8 cellular contexts compared by ENCODE assay signal in the genomic region with DNA sequence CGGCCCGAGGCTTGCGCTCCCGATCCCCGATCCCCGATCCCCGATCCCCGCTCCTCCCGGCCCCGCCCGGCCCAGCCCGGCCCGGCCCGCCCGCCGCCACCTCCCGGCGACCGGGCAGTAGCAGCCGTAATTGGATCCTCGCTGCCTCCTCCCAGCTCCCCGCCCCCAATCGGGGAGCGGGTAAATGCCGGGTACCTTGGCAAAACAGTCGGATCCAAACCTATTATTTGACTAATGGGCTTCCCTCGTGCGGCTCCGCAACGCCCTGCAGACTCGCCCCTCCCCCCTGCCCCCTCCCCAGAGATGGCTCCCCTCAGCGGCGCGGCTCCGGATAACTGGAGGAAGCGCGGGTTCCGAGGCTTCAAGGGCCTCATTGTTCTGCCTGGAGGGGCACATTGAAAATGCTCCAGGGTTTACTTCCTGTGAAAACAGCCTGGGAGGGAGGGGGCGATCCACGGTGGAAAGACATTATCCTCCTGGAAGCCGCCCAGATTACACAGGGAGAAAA.
DNase-seq lines count a peak whose midpoint lies in the region; ATAC-seq and TF ChIP-seq lines count a peak whose summit lies in the region.

No MANE protein-coding gene starts in this region.

- H3K27me3 ChIP-seq in BE2C (no peaks in the 10 kb centered on the region), esophagus (ENCODE audit: control insufficient read depth in 1 of 2, insufficient read depth in 2 of 2, low read length in 2 of 2) (no peaks in the 10 kb centered on the region), mucosa of stomach (ENCODE audit: control insufficient read depth, insufficient read depth, low read length) (no peaks in the 10 kb centered on the region), stomach (no peaks in the 10 kb centered on the region)

- peak overlapping the region; percentile 51 for H3K9ac ChIP-seq in mucosa of stomach (ENCODE audit: low read length)

- H3K4me1 ChIP-seq in BE2C (peaks cover 23% of the 10 kb centered on the region), esophagus (ENCODE audit: control insufficient read depth in 2 of 2, insufficient read depth in 2 of 2, low read length in 1 of 2) (peaks cover 2 to 27% of the 10 kb centered on the region in 2 donors), mucosa of stomach (ENCODE audit: control insufficient read depth, insufficient read depth, low read length) (peaks cover 30% of the 10 kb centered on the region), stomach (peaks cover 30 to 50% (median 40%) of the 10 kb centered on the region in 4 donors)

- TF ChIP-seq EP300 in stomach (IDR thresholded peaks at IDR 0.05) = no peak

- TF ChIP-seq POLR2A in stomach (IDR thresholded peaks at IDR 0.05) = no peak

- peak; percentile 41 for ATAC-seq in HG03439 (IDR thresholded peaks at IDR 0.05; ENCODE audit: unreplicated experiment)

- intact Hi-C loops in stomach (cut with DNase I; ENCODE audit: low total_unique reads) = no loop called here

- no peak for TF ChIP-seq CTCF in BE2C (IDR thresholded peaks at IDR 0.05; ENCODE audit: low read depth, low read length)
- TF ChIP-seq CTCF in stomach (IDR thresholded peaks at IDR 0.05) = peak in 1 of 7 experiments; percentile 20

- no peaks in the 10 kb centered on the region for H3K36me3 ChIP-seq in BE2C
- H3K36me3 ChIP-seq in esophagus (ENCODE audit: control insufficient read depth in 2 of 2, insufficient read depth in 2 of 2, low read length in 1 of 2) = no peaks in the 10 kb centered on the region
- no peaks in the 10 kb centered on the region for H3K36me3 ChIP-seq in mucosa of stomach (ENCODE audit: control insufficient read depth, insufficient read depth, low read length)
- H3K36me3 ChIP-seq in stomach = no peaks in the 10 kb centered on the region

- WGBS in esophagus, 2 donors = 1% methylated on average over 40 to 41 of the region's 41 CpGs
- WGBS in stomach, 5 donors = 0 to 3% (median 1%) methylated on average over 13 to 41 of the region's 41 CpGs

- DNase-seq in BE2C (peak; percentile 83), GM19240 (ENCODE audit: insufficient read length, low spot score) (peak; percentile 37), NCI-H460 (ENCODE audit: extremely low read depth, low read depth) (peak; percentile 71), stomach (no peak)
- peak; percentile 37 for DNase-seq in activated CD8-positive, alpha-beta memory T cell treated with anti-CD3 and anti-CD28 coated beads, Interleukin-2, amount 50 U/mL, for 4 hours

- H3K4me3 ChIP-seq in BE2C (ENCODE audit: low read depth, low read length) (peak overlapping the region; percentile 53), esophagus (ENCODE audit: low read depth in 1 of 2, low read length in 2 of 2) (peak overlapping the region; percentile 9 to 52), mucosa of stomach (ENCODE audit: low read length) (peak overlapping the region; percentile 0), stomach (peak overlapping the region; percentile 42 to 58 (median 56))

- no peaks in the 10 kb centered on the region for H3K9me3 ChIP-seq in BE2C
- no peaks in the 10 kb centered on the region for H3K9me3 ChIP-seq in esophagus (ENCODE audit: control insufficient read depth in 2 of 2, insufficient read depth in 1 of 2, low read depth in 1 of 2, low read length in 1 of 2)
- no peaks in the 10 kb centered on the region for H3K9me3 ChIP-seq in mucosa of stomach (ENCODE audit: control insufficient read depth, low read length)
- no peaks in the 10 kb centered on the region for H3K9me3 ChIP-seq in stomach

- peak overlapping the region; percentile 96 to 98 for H3K27ac ChIP-seq in esophagus (ENCODE audit: low read depth in 2 of 2, low read length in 1 of 2)
- H3K27ac ChIP-seq in stomach = peak overlapping the region; percentile 69 to 99 (median 93)

Comparison
In these comparisons a context has a peak if more than half of its experiments do, and no peak if none do; other contexts are left out.
1. H3K4me3 ChIP-seq: peak in every context shown above with its lines; median percentile 56 in stomach; 53 in BE2C; 30 in esophagus; 0 in mucosa of stomach.